ENCODE assay signal across 15 cellular contexts in genomic region chr6:161217631-161218030, GRCh38.
"Had no signal": no experiment of that assay in that cellular context is flagged by ENCODE, and none has a peak within 500 bp of the region (broad histone marks: within the 10 kb centered on the region; RNA-seq: fewer than 3 reads in every experiment).

No MANE protein-coding gene starts in this region.

- ATAC-seq: gastroesophageal sphincter; mucosa of descending colon; stimulated activated naive CD8-positive, alpha-beta T cell treated with anti-CD3 and anti-CD28 coated beads, Interleukin-15, Interleukin-2, amounts not matched to agents 100 U/mL and 50 U/mL, for 24 hours had no signal

- H3K4me1 ChIP-seq: testis, transverse colon had no signal

- H3K27me3 ChIP-seq: esophagus muscularis mucosa, gastroesophageal sphincter, sigmoid colon, testis, transverse colon had no signal

- H3K4me3 ChIP-seq: esophagus muscularis mucosa, gastroesophageal sphincter, mucosa of descending colon, sigmoid colon, transverse colon had no signal

- DNase-seq: cortex of kidney; effector memory CD4-positive, alpha-beta T cell; foreskin fibroblast; mammary epithelial cell; mucosa of descending colon; natural killer cell; posterior cingulate gyrus; sigmoid colon; small intestine; stimulated activated CD4-positive, alpha-beta T cell treated with anti-CD3 and anti-CD28 coated beads, Interleukin-2, amount 100 ng/mL, for 48 hours; stimulated activated naive CD8-positive, alpha-beta T cell treated with anti-CD3 and anti-CD28 coated beads, Interleukin-15, Interleukin-2, amounts not matched to agents 100 U/mL and 50 U/mL, for 24 hours; testis; transverse colon had no signal

- H3K36me3 ChIP-seq: esophagus muscularis mucosa, transverse colon had no signal

- H3K27ac ChIP-seq: esophagus muscularis mucosa, gastroesophageal sphincter, sigmoid colon, testis, transverse colon had no signal

- H3K9me3 ChIP-seq: esophagus muscularis mucosa, gastroesophageal sphincter, mucosa of descending colon, sigmoid colon, testis, transverse colon had no signal
